Comparison of ENCODE assay signal across 22 cellular contexts in genomic region chr15:41304149-41304548, GRCh38. TPM values are rescaled to one million over a fixed set of nuclear protein-coding genes. Genes with fewer than 3 reads are reported as not detected.
DNase-seq lines count a peak whose midpoint lies in the region; ATAC-seq, FAIRE-seq and TF ChIP-seq lines count a peak whose summit lies in the region.
"Had no signal": no experiment of that assay in that cellular context is flagged by ENCODE, and none has a peak within 500 bp of the region (broad histone marks: within the 10 kb centered on the region; RNA-seq: fewer than 3 reads in every experiment).

No MANE protein-coding gene starts in this region.

- H3K36me3 ChIP-seq in A673 (ENCODE audit: insufficient read depth, low read length, poor library complexity, severe bottlenecking) (peaks cover 24% of the 10 kb centered on the region), OCI-LY7 (ENCODE audit: insufficient read depth, low read length) (peaks cover 67% of the 10 kb centered on the region), GM12878 (ENCODE audit: control insufficient read depth in 2 of 2, insufficient read depth in 2 of 2, low read length in 1 of 2) (peaks cover 2% of the 10 kb centered on the region in 2 experiments; a peak in 3 of 4 replicates)
- peaks cover 14% of the 10 kb centered on the region for H3K36me3 ChIP-seq in CD4-positive, CD25-positive, alpha-beta regulatory T cell (ENCODE audit: control insufficient read depth, insufficient read depth, low read length)

- no peak overlapping the region for H2AFZ ChIP-seq in OCI-LY7 (ENCODE audit: low read length)
- H2AFZ ChIP-seq in GM12878 (ENCODE audit: control insufficient read depth, low read depth, low read length), result no peak overlapping the region
- H2AFZ ChIP-seq: PC-9 had no signal

- TF ChIP-seq RAD21 in GM12878 (IDR thresholded peaks at IDR 0.05; ENCODE audit: insufficient read depth, low read depth, low read length), result no peak

- SMC1A ChIA-PET in GM12878 (lab: Charles Lee; ENCODE audit: uncharacterized antibody, unreplicated experiment), result interaction anchor here (0.5 to 1.9 kb wide), 5 partner anchors 12 to 129 kb away, joined by 3 to 6 read pairs (median 3); no protein-coding TSS in a partner anchor

- no peaks in the 10 kb centered on the region for H3K9me3 ChIP-seq in A673 (ENCODE audit: low read depth, low read length, poor library complexity, severe bottlenecking)
- no peaks in the 10 kb centered on the region for H3K9me3 ChIP-seq in CD4-positive, CD25-positive, alpha-beta regulatory T cell (ENCODE audit: control insufficient read depth in 2 of 2, low read length in 2 of 2)
- H3K9me3 ChIP-seq in OCI-LY7 (ENCODE audit: low read length), result no peaks in the 10 kb centered on the region
- no peaks in the 10 kb centered on the region for H3K9me3 ChIP-seq in GM12878 (replicated peaks; ENCODE audit: control insufficient read depth, insufficient read depth, low read length)
- H3K9me3 ChIP-seq: MG63, SJCRH30 had no signal

- no peaks in the 10 kb centered on the region for H3K79me2 ChIP-seq in OCI-LY7 (ENCODE audit: insufficient read depth, low read depth, low read length)
- no peaks in the 10 kb centered on the region for H3K79me2 ChIP-seq in GM12878 (ENCODE audit: control insufficient read depth, insufficient read depth, low read length)

- in situ Hi-C loops in GM12878 (cut with MboI), result no loop called here

- TSS peak; percentile 2 for BruUV-seq in A673 (replicated peaks; lab: Mats Ljungman, UMichigan)
- BruUV-seq in OCI-LY7 (replicated peaks; lab: Mats Ljungman, UMichigan), result TSS peak; percentile 15
- TSS peak; percentile 13 for BruUV-seq in GM12878 (replicated peaks; lab: Mats Ljungman, UMichigan)

- POLR2A ChIA-PET in A673 (lab: Charles Lee; ENCODE audit: low non-redundant PET) (no interaction called here), OCI-LY7 (lab: Charles Lee) (no interaction called here), GM12878 (lab: Charles Lee) (interaction anchor here (1.0 to 1.2 kb wide), 2 partner anchors 10 to 28 kb away, joined by 3 to 4 read pairs; partner anchors contain the start of genes NUSAP1 and OIP5)

- peak overlapping the region in 2 of 3 donors; percentile 16 to 56 for H3K27ac Mint-ChIP-seq in CD4-positive, CD25-positive, alpha-beta regulatory T cell
- H3K27ac Mint-ChIP-seq in osteocyte (ENCODE audit: unreplicated experiment), result no peak overlapping the region
- H3K27ac Mint-ChIP-seq: T-helper 1 cell treated with Interleukin-12 subunit alpha and Interleukin-12 subunit beta and Interleukin-4 antibody, amounts not matched to agents 30 μg/mL and 1 μg/mL, for 36 hours had no signal

- no peak for TF ChIP-seq EP300 in GM12878 (IDR thresholded peaks at IDR 0.05; ENCODE audit: borderline replicate concordance in 1 of 2, control insufficient read depth in 1 of 2, low read depth in 2 of 2, low read length in 2 of 2)

- WGBS in GM12878 (ENCODE audit: insufficient coverage, insufficient replicate concordance, low lambda C conversion rate, missing lambda C conversion rate), result 50% methylated on average over 2 of the region's 2 CpGs

- CTCF ChIA-PET in A673 (lab: Charles Lee) (no interaction called here), OCI-LY7 (lab: Charles Lee; ENCODE audit: unreplicated experiment) (no interaction called here), GM12878 (lab: Yijun Ruan, JAX) (interaction anchor here (1.6 kb wide), 1 partner anchor 13 kb away, joined by 4 read pairs; no protein-coding TSS in a partner anchor)

- intact Hi-C loops in A673 (cut with micrococcal nuclease; ENCODE audit: unreplicated experiment), result no loop called here
- intact Hi-C loops in OCI-LY7 (cut with micrococcal nuclease; ENCODE audit: unreplicated experiment), result no loop called here
- intact Hi-C loops in GM12878 (cut with micrococcal nuclease; ENCODE audit: unreplicated experiment), result no loop called here

- no peak for DNase-seq in A673 (ENCODE audit: low spot score)
- DNase-seq in CD4-positive, CD25-positive, alpha-beta regulatory T cell, result no peak
- DNase-seq in OCI-LY7 (ENCODE audit: low spot score), result no peak
- DNase-seq in GM12878 (ENCODE audit: low read depth, low spot score), result no peak
- DNase-seq in osteocyte (ENCODE audit: extremely low spot score, unreplicated experiment), result no peak
- DNase-seq in GM19240 (ENCODE audit: insufficient read length, low spot score), result no peak
- DNase-seq: DMS153, EL, H9, Karpas-422, MG63, NCI-H1105, NCI-H1694, NCI-H226, NCI-H524, NCI-H82, PC-9, SJCRH30 had no signal

- no peak overlapping the region for H3K4me3 Mint-ChIP-seq in CD4-positive, CD25-positive, alpha-beta regulatory T cell
- H3K4me3 Mint-ChIP-seq in osteocyte (ENCODE audit: unreplicated experiment), result no peak overlapping the region
- H3K4me3 Mint-ChIP-seq: T-helper 1 cell treated with Interleukin-12 subunit alpha and Interleukin-12 subunit beta and Interleukin-4 antibody, amounts not matched to agents 30 μg/mL and 1 μg/mL, for 36 hours had no signal

- RAD21 ChIA-PET in GM12878 (lab: Charles Lee; ENCODE audit: unreplicated experiment), result no interaction called here

- H3K4me1 ChIP-seq in A673 (ENCODE audit: insufficient read depth, low read length, poor library complexity, severe bottlenecking) (no peaks in the 10 kb centered on the region), OCI-LY7 (ENCODE audit: insufficient read depth, low read length, poor library complexity, severe bottlenecking) (no peaks in the 10 kb centered on the region), GM12878 (ENCODE audit: control insufficient read depth, insufficient read depth, low read length) (peaks cover 9% of the 10 kb centered on the region)
- H3K4me1 ChIP-seq in CD4-positive, CD25-positive, alpha-beta regulatory T cell (ENCODE audit: control insufficient read depth, insufficient read depth, low read length, poor library complexity, severe bottlenecking), result no peaks in the 10 kb centered on the region
- H3K4me1 ChIP-seq: SJCRH30 had no signal

- H4K20me1 ChIP-seq in OCI-LY7 (ENCODE audit: insufficient read depth, low read length), result no peaks in the 10 kb centered on the region
- H4K20me1 ChIP-seq in GM12878 (ENCODE audit: control insufficient read depth, insufficient read depth), result no peaks in the 10 kb centered on the region

- H3K9me2 ChIP-seq in OCI-LY7 (ENCODE audit: insufficient read depth, low read length), result no peaks in the 10 kb centered on the region

- H3K27me3 Mint-ChIP-seq in CD4-positive, CD25-positive, alpha-beta regulatory T cell, result no peaks in the 10 kb centered on the region
- no peaks in the 10 kb centered on the region for H3K27me3 Mint-ChIP-seq in osteocyte (ENCODE audit: unreplicated experiment)
- H3K27me3 Mint-ChIP-seq: IgD-negative memory B cell had no signal

- H3K9me3 Mint-ChIP-seq in CD4-positive, CD25-positive, alpha-beta regulatory T cell, result no peaks in the 10 kb centered on the region
- H3K9me3 Mint-ChIP-seq in osteocyte (ENCODE audit: unreplicated experiment), result no peaks in the 10 kb centered on the region
- H3K9me3 Mint-ChIP-seq: H9; IgD-negative memory B cell; T-helper 1 cell treated with Interleukin-12 subunit alpha and Interleukin-12 subunit beta and Interleukin-4 antibody, amounts not matched to agents 30 μg/mL and 1 μg/mL, for 36 hours had no signal

- FAIRE-seq in GM12878 (lab: Jason Lieb, UNC), result no peak
- FAIRE-seq: HTR-8/SVneo had no signal

- H3K4me1 Mint-ChIP-seq in CD4-positive, CD25-positive, alpha-beta regulatory T cell, result peaks cover 14 to 35% (median 28%) of the 10 kb centered on the region in 4 donors
- H3K4me1 Mint-ChIP-seq in osteocyte (ENCODE audit: unreplicated experiment), result no peaks in the 10 kb centered on the region

- peaks cover 6% of the 10 kb centered on the region for H3K36me3 Mint-ChIP-seq in CD4-positive, CD25-positive, alpha-beta regulatory T cell
- H3K36me3 Mint-ChIP-seq in osteocyte (ENCODE audit: unreplicated experiment), result peaks cover 14% of the 10 kb centered on the region

- ATAC-seq in CD4-positive, CD25-positive, alpha-beta regulatory T cell (ENCODE audit: low read depth in 2 of 2), result no peak
- peak; percentile 55; the same call in 2 of the 3 replicates for ATAC-seq in GM12878
- no peak for ATAC-seq in HG03520 (IDR thresholded peaks at IDR 0.05; ENCODE audit: unreplicated experiment)

- TF ChIP-seq CTCF in A673 (conservative IDR thresholded peaks at IDR 0.05; ENCODE audit: low read depth, low read length) (no peak), OCI-LY7 (conservative IDR thresholded peaks at IDR 0.05; ENCODE audit: low read length) (no peak), GM12878 (IDR thresholded peaks at IDR 0.05 in 2 of 3, conservative IDR thresholded peaks at IDR 0.05 in 1 of 3; ENCODE audit: control insufficient read depth in 2 of 3, extremely low read depth in 1 of 3, insufficient read depth in 1 of 3, low read depth in 3 of 3, low read length in 3 of 3) (no peak), osteocyte (IDR thresholded peaks at IDR 0.05) (no peak)

- no peak overlapping the region for H3K4me3 ChIP-seq in A673 (ENCODE audit: low read depth, low read length, poor library complexity, severe bottlenecking)
- no peak overlapping the region for H3K4me3 ChIP-seq in CD4-positive, CD25-positive, alpha-beta regulatory T cell (ENCODE audit: low read depth, low read length)
- no peak overlapping the region for H3K4me3 ChIP-seq in OCI-LY7 (ENCODE audit: low read depth, low read length, poor library complexity, severe bottlenecking)
- H3K4me3 ChIP-seq in GM12878, result no peak overlapping the region
- H3K4me3 ChIP-seq: MG63, PC-9, SJCRH30 had no signal

- H3K4me2 ChIP-seq in OCI-LY7 (ENCODE audit: low read length) (no peak overlapping the region), GM12878 (ENCODE audit: control insufficient read depth, insufficient read depth) (no peak overlapping the region)
- H3K4me2 ChIP-seq: PC-9 had no signal

- no peaks in the 10 kb centered on the region for H3K27me3 ChIP-seq in A673 (replicated peaks; ENCODE audit: insufficient read depth, low read depth, low read length, poor library complexity)
- H3K27me3 ChIP-seq in CD4-positive, CD25-positive, alpha-beta regulatory T cell (ENCODE audit: control insufficient read depth, insufficient read depth, low read length), result no peaks in the 10 kb centered on the region
- no peaks in the 10 kb centered on the region for H3K27me3 ChIP-seq in GM12878 (replicated peaks in 1 of 2; ENCODE audit: control insufficient read depth in 2 of 2, insufficient read depth in 2 of 2, low read length in 1 of 2)
- H3K27me3 ChIP-seq: MG63, SJCRH30 had no signal

- H3K27ac ChIP-seq in A673 (ENCODE audit: low read depth, low read length, poor library complexity, severe bottlenecking), result no peak overlapping the region
- H3K27ac ChIP-seq in CD4-positive, CD25-positive, alpha-beta regulatory T cell (ENCODE audit: insufficient read depth, low read length, poor library complexity, severe bottlenecking), result no peak overlapping the region
- no peak overlapping the region for H3K27ac ChIP-seq in OCI-LY7 (ENCODE audit: low read depth, low read length, poor library complexity, severe bottlenecking)
- H3K27ac ChIP-seq in GM12878 (ENCODE audit: control insufficient read depth, insufficient read depth), result no peak overlapping the region; the same call in 1 of the 2 replicates
- H3K27ac ChIP-seq: PC-9, SJCRH30 had no signal

- no peak overlapping the region for H3K9ac ChIP-seq in GM12878 (ENCODE audit: control insufficient read depth, insufficient read depth, low read length)

- no peak for TF ChIP-seq POLR2A in GM12878 (IDR thresholded peaks at IDR 0.05; ENCODE audit: low read depth, low read length)

RNA-seq across cellular contexts. Expression of gene OIP5, which starts 28.2 kb away (rescaled TPM):
- total RNA-seq in A673 (2021) (31.0 and 36.1 TPM in 2 replicates), OCI-LY7 (2022) (28.4 and 29.9 TPM in 2 replicates), GM12878 (2014; rRNA removed) (26.8 and 28.7 TPM in 2 replicates), GM12878 (2014; rRNA removed; fragmentation: Illumina TruSeq; extraction: Trizol) (15.5 and 17.3 TPM in 2 replicates), GM12878 (2021) (19.0 and 19.6 TPM in 2 replicates), osteocyte (2.4 and 3.1 TPM in 2 replicates)
- total RNA-seq in CD4-positive, CD25-positive, alpha-beta regulatory T cell, result 0.96 TPM
- polyA plus RNA-seq in CD4-positive, CD25-positive, alpha-beta regulatory T cell, result 1 to 10 TPM in 3 of 4 donors, under 1 TPM in 1; 0.94 to 5.0 (median 2.7) TPM
- 29.4 and 42.5 TPM in 2 replicates for total RNA-seq in OCI-LY7 (2014; rRNA removed; shearing (Covaris generic))
- 5.9 and 6.1 TPM in 2 replicates for total RNA-seq in GM12878 (2013; cell fraction: nucleolus; rRNA removed)
- polyA plus RNA-seq in GM12878 (2011; ENCODE audit: low read depth), result 9.4 TPM
- polyA plus RNA-seq in GM12878 (2011; rRNA removed) (28.6 and 39.4 TPM in 2 replicates), GM12878 (2014; fragmentation: Illumina TruSeq; extraction: Trizol) (8.3 and 9.8 TPM in 2 replicates), GM12878 (2014; fragmentation: Nextera tagmentation; extraction: Ambion mirVana) (10 to 100 TPM in 1 of 2 experiments, 1 to 10 TPM in 1; 4.8 to 13.0 TPM), GM12878 (2014; rRNA removed) (18.7 and 24.5 TPM in 2 replicates), GM12878 (2016; fragmentation: Nextera tagmentation; extraction: Ambion mirVana) (10 to 100 TPM; 61.4 TPM)
- 17.9 and 24.0 TPM in 2 replicates for polyA plus RNA-seq in GM12878 (2011; cell fraction: cytosol; rRNA removed)
- 16.3 and 18.0 TPM in 2 replicates for polyA plus RNA-seq in GM12878 (2011; cell fraction: nucleus; rRNA removed)
- polyA plus RNA-seq in GM12878 (2012), result 6.2 and 12.1 TPM in 2 replicates
- 6.7 and 8.2 TPM in 2 replicates for polyA minus RNA-seq in GM12878 (2011; rRNA and poly(A)+ RNA removed)
- polyA minus RNA-seq in GM12878 (2011; cell fraction: cytosol; rRNA and poly(A)+ RNA removed), result 5.5 and 10.8 TPM in 2 replicates
- polyA minus RNA-seq in GM12878 (2011; cell fraction: nucleus; rRNA and poly(A)+ RNA removed), result 5.6 and 7.8 TPM in 2 replicates

RNA-seq across cellular contexts. Expression of gene NUSAP1, which starts 28.5 kb away (rescaled TPM):
- total RNA-seq in A673 (2021) (205 and 221 TPM in 2 replicates), OCI-LY7 (2022) (293 and 317 TPM in 2 replicates), GM12878 (2014; rRNA removed) (158 and 182 TPM in 2 replicates), GM12878 (2014; rRNA removed; fragmentation: Illumina TruSeq; extraction: Trizol) (291 and 299 TPM in 2 replicates), GM12878 (2021) (172 and 174 TPM in 2 replicates), osteocyte (23.3 and 27.4 TPM in 2 replicates)
- 24.4 TPM for total RNA-seq in CD4-positive, CD25-positive, alpha-beta regulatory T cell
- 10 to 100 TPM in 3 of 4 donors, 1 to 10 TPM in 1; 9.9 to 30.8 (median 15.6) TPM for polyA plus RNA-seq in CD4-positive, CD25-positive, alpha-beta regulatory T cell
- total RNA-seq in OCI-LY7 (2014; rRNA removed; shearing (Covaris generic)), result 411 and 470 TPM in 2 replicates
- total RNA-seq in GM12878 (2013; cell fraction: nucleolus; rRNA removed), result 172 and 179 TPM in 2 replicates
- polyA plus RNA-seq in GM12878 (2011; ENCODE audit: low read depth), result 149 TPM
- polyA plus RNA-seq in GM12878 (2011; rRNA removed) (227 and 284 TPM in 2 replicates), GM12878 (2014; fragmentation: Illumina TruSeq; extraction: Trizol) (269 and 367 TPM in 2 replicates), GM12878 (2014; fragmentation: Nextera tagmentation; extraction: Ambion mirVana) (100 to 1,000 TPM; 228 to 231 TPM), GM12878 (2014; rRNA removed) (208 and 252 TPM in 2 replicates), GM12878 (2016; fragmentation: Nextera tagmentation; extraction: Ambion mirVana) (100 to 1,000 TPM; 310 to 315 TPM)
- 175 and 189 TPM in 2 replicates for polyA plus RNA-seq in GM12878 (2011; cell fraction: cytosol; rRNA removed)
- 186 and 214 TPM in 2 replicates for polyA plus RNA-seq in GM12878 (2011; cell fraction: nucleus; rRNA removed)
- polyA plus RNA-seq in GM12878 (2012), result 83.4 and 102 TPM in 2 replicates
- 134 and 136 TPM in 2 replicates for polyA minus RNA-seq in GM12878 (2011; rRNA and poly(A)+ RNA removed)
- polyA minus RNA-seq in GM12878 (2011; cell fraction: cytosol; rRNA and poly(A)+ RNA removed), result 60.9 and 82.7 TPM in 2 replicates
- polyA minus RNA-seq in GM12878 (2011; cell fraction: nucleus; rRNA and poly(A)+ RNA removed), result 103 and 142 TPM in 2 replicates
